1 cellular context compared by ENCODE assay signal in the genomic region with DNA sequence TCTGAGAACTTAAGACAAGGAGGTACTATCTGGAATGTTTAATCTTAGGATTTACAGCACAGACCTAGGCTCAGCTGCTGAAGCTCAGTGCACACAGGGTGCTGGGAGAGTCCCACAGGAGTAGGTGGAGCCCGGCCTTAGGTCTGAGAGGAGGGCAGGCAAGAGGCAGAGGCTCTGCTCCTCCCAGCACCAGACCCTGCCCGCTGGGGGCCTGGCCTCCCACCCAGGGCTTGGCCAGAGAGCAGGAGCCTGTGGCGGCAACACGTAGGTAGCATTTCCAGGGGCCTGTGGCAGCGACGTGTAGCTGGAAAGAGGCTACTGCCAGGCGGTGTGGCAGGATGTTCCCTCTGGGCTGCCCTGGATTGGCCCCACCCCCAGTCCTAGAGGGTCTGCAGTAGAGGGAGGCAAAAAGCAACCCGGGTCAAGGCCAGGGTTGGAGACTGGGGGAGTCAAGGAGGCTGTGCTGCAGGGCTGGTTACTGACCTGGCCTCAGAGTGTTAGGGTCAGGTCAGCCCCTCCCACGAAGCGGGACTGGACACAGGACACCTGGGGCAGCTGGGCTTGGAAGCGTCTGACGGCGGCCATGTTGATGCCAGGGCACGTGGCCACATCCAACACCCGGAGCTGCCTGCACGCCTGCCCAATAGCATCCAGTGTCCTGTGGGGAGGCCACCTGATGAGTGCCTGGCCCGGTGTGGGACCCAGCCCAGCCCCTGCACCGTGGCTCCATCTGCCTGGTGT.
TF ChIP-seq lines count a peak whose summit lies in the region.

No MANE protein-coding gene starts in this region.

TF ChIP-seq in PFSK-1, 5 proteins besides CTCF, POLR2A, EP300 and RAD21:
- no peak for TF ChIP-seq TAF1 (IDR thresholded peaks at IDR 0.05; ENCODE audit: borderline replicate concordance, insufficient read depth, low read length)
- TF ChIP-seq FOXP2 (optimal IDR thresholded peaks at IDR 0.05; ENCODE audit: borderline replicate concordance, extremely low read depth, extremely low read length, insufficient read depth) = no peak
- TF ChIP-seq, protein P1, sequence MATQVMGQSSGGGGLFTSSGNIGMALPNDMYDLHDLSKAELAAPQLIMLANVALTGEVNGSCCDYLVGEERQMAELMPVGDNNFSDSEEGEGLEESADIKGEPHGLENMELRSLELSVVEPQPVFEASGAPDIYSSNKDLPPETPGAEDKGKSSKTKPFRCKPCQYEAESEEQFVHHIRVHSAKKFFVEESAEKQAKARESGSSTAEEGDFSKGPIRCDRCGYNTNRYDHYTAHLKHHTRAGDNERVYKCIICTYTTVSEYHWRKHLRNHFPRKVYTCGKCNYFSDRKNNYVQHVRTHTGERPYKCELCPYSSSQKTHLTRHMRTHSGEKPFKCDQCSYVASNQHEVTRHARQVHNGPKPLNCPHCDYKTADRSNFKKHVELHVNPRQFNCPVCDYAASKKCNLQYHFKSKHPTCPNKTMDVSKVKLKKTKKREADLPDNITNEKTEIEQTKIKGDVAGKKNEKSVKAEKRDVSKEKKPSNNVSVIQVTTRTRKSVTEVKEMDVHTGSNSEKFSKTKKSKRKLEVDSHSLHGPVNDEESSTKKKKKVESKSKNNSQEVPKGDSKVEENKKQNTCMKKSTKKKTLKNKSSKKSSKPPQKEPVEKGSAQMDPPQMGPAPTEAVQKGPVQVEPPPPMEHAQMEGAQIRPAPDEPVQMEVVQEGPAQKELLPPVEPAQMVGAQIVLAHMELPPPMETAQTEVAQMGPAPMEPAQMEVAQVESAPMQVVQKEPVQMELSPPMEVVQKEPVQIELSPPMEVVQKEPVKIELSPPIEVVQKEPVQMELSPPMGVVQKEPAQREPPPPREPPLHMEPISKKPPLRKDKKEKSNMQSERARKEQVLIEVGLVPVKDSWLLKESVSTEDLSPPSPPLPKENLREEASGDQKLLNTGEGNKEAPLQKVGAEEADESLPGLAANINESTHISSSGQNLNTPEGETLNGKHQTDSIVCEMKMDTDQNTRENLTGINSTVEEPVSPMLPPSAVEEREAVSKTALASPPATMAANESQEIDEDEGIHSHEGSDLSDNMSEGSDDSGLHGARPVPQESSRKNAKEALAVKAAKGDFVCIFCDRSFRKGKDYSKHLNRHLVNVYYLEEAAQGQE (IDR thresholded peaks at IDR 0.05; ENCODE audit: insufficient read depth in 1 of 2, low read depth in 2 of 2, low read length in 2 of 2) = no peak
- TF ChIP-seq SIN3A (IDR thresholded peaks at IDR 0.05; ENCODE audit: borderline replicate concordance, insufficient read depth, low read length) = no peak
- TF ChIP-seq POLR2AphosphoS5 (IDR thresholded peaks at IDR 0.05; ENCODE audit: low read depth, low read length) = peak; percentile 24; the same call in 1 of the 2 replicates
TF ChIP-seq in PFSK-1: peak in this region for 1.
